ENCODE assay signal across 1 cellular context in the genomic region with DNA sequence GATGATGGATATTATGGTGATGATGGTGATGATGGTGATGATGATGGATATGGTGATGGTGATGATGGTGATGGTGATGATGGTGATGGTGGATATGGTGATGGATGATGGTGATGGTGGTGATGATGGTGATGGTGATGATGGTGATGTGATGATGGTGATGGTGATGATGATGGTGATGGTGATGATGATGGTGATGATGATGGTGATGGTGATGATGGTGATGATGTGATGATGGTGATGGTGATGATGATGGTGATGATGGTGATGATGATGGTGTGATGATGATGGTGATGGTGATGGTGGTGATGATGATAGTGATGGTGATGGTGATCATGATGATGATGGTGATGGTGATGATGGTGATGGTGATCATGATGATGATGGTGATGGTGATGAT.
TF ChIP-seq lines count a peak whose summit lies in the region.
"Not testable (repeated sequence)": the region's sequence is repeated elsewhere in the genome, so short reads cannot be mapped to it uniquely, and the experiment has no call there.

No MANE protein-coding gene starts in this region.

TF ChIP-seq in HepG2, 621 proteins besides CTCF, POLR2A, EP300 and RAD21:
- TF ChIP-seq CREB1 (IDR thresholded peaks at IDR 0.05) = peak; percentile 98
- not testable (repeated sequence) for TF ChIP-seq CREB1 (CRISPR knock-in tag; IDR thresholded peaks at IDR 0.05); LCORL (CRISPR knock-in tag; IDR thresholded peaks at IDR 0.05); ATF7 (CRISPR knock-in tag; IDR thresholded peaks at IDR 0.05); NONO (CRISPR knock-in tag; conservative IDR thresholded peaks at IDR 0.05)
- TF ChIP-seq IKZF1 (IDR thresholded peaks at IDR 0.05) = peak; percentile 69; the same call in 1 of the 2 replicates
- 0 out of 2 replicates have a peak, but pooled peaks have one; percentile 35 for TF ChIP-seq NBN (conservative IDR thresholded peaks at IDR 0.05)
- 0 out of 2 replicates have a peak, but pooled peaks have one; percentile 5 for TF ChIP-seq FOXK2 (IDR thresholded peaks at IDR 0.05)
- 0 out of 2 replicates have a peak, but pooled peaks have one; percentile 9 for TF ChIP-seq LCORL (IDR thresholded peaks at IDR 0.05)
- peak; percentile 37; the same call in 1 of the 2 replicates for TF ChIP-seq ATF7 (IDR thresholded peaks at IDR 0.05)
- 0 out of 2 replicates have a peak, but pooled peaks have one; percentile 57 for TF ChIP-seq NONO (IDR thresholded peaks at IDR 0.05)
- TF ChIP-seq ATM (IDR thresholded peaks at IDR 0.05; ENCODE audit: borderline replicate concordance) = peak; percentile 57; the same call in 1 of the 2 replicates
